Comparison of ENCODE assay signal across 8 cellular contexts in the genomic region with DNA sequence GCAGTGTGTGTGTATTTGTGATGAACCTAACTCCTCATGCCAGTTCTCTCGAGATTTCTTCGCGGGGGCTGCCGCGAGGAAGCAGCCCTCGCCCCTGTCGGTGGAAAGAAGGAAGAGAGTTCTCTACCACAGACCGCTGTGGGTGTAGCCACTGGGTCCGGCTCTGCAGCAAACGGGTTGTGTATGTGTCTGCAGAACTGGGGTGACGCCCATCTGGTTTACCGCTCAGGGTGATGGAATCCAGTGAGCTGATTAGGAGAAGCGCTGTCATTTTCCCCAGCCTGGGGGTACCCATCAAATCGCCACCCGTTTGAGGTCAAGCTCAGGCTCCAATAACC. TPM values are rescaled to one million over a fixed set of nuclear protein-coding genes. Genes with fewer than 3 reads are reported as not detected.
DNase-seq lines count a peak whose midpoint lies in the region; ATAC-seq and TF ChIP-seq lines count a peak whose summit lies in the region.

No MANE protein-coding gene starts in this region.

- H4K20me1 ChIP-seq in SU-DHL-6 (ENCODE audit: low read depth, low read length) (no peaks in the 10 kb centered on the region), mammary epithelial cell (ENCODE audit: insufficient read depth, low read length) (no peaks in the 10 kb centered on the region), PC-9 (ENCODE audit: insufficient read depth) (no peaks in the 10 kb centered on the region)

- 18% methylated on average over 10 of the region's 15 CpGs for WGBS in mammary epithelial cell (ENCODE audit: low coverage, missing lambda C conversion rate)

- H3K4me3 ChIP-seq in SU-DHL-6 (ENCODE audit: insufficient read depth, low read length, poor library complexity, severe bottlenecking) (peak overlapping the region; percentile 32), mammary epithelial cell (replicated peaks in 1 of 3; ENCODE audit: insufficient read depth in 1 of 3, low read depth in 2 of 3, low read length in 3 of 3) (peak overlapping the region in 2 of 3 experiments; percentile 33 to 45), mucosa of rectum (ENCODE audit: low read length in 2 of 2) (peak overlapping the region; percentile 56 to 67), PC-9 (no peak overlapping the region)

- in situ Hi-C loops in mammary epithelial cell (cut with MboI; ENCODE audit: low sequenced_read_pairs in 2 of 2): loop anchor here in 1 of 2 donors (5.0 kb wide), 1 partner anchor 38 kb away; no protein-coding TSS in a partner anchor

- ATAC-seq in GM21381 (IDR thresholded peaks at IDR 0.05; ENCODE audit: unreplicated experiment): no peak

- H3K27ac ChIP-seq in SU-DHL-6 (ENCODE audit: low read depth, low read length) (no peak overlapping the region), mammary epithelial cell (ENCODE audit: insufficient read depth, low read depth, low read length) (no peak overlapping the region), mucosa of rectum (ENCODE audit: low read depth in 2 of 2, low read length in 2 of 2) (peak overlapping the region in 1 of 2 donors; percentile 56), PC-9 (no peak overlapping the region)

- H3K4me1 ChIP-seq in mammary epithelial cell (ENCODE audit: insufficient read depth, low read length): peaks cover 36% of the 10 kb centered on the region
- peaks cover 38 to 43% of the 10 kb centered on the region in 2 donors for H3K4me1 ChIP-seq in mucosa of rectum (ENCODE audit: control insufficient read depth in 2 of 2, insufficient read depth in 2 of 2, low read length in 2 of 2)
- H3K4me1 ChIP-seq in PC-9 (replicated peaks; ENCODE audit: insufficient read depth): peaks cover 12% of the 10 kb centered on the region

- H2AFZ ChIP-seq in SU-DHL-6 (ENCODE audit: low read depth, low read length, severe bottlenecking): no peak overlapping the region
- peak overlapping the region; percentile 64 for H2AFZ ChIP-seq in mammary epithelial cell (ENCODE audit: low read depth, low read length)
- H2AFZ ChIP-seq in PC-9: no peak overlapping the region

- no peaks in the 10 kb centered on the region for H3K27me3 ChIP-seq in SU-DHL-6 (ENCODE audit: low read length)
- H3K27me3 ChIP-seq in mammary epithelial cell (ENCODE audit: insufficient read depth, low read length): no peaks in the 10 kb centered on the region
- H3K27me3 ChIP-seq in mucosa of rectum (ENCODE audit: control insufficient read depth in 2 of 2, insufficient read depth in 2 of 2, low read length in 2 of 2): peaks cover 14 to 21% of the 10 kb centered on the region in 2 donors
- no peaks in the 10 kb centered on the region for H3K27me3 ChIP-seq in PC-9 (ENCODE audit: insufficient read depth, low read depth)

- no peaks in the 10 kb centered on the region for H3K9me2 ChIP-seq in SU-DHL-6 (replicated peaks; ENCODE audit: insufficient read depth, low read length)
- no peaks in the 10 kb centered on the region for H3K9me2 ChIP-seq in PC-9 (ENCODE audit: insufficient read depth)

- CTCF ChIA-PET in mammary epithelial cell (lab: Charles Lee; ENCODE audit: low non-redundant PET) (no interaction called here), PC-9 (lab: Charles Lee) (no interaction called here)

- dilution Hi-C loops in mammary epithelial cell (cut with HindIII; ENCODE audit: low sequenced_read_pairs): no loop called here

- BruUV-seq in mammary epithelial cell (replicated peaks; lab: Mats Ljungman, UMichigan) (no TSS peak), PC-9 (replicated peaks; lab: Mats Ljungman, UMichigan) (no TSS peak)

- H3K36me3 ChIP-seq in SU-DHL-6 (ENCODE audit: low read length) (no peaks in the 10 kb centered on the region), mammary epithelial cell (ENCODE audit: insufficient read depth, low read length) (no peaks in the 10 kb centered on the region), mucosa of rectum (ENCODE audit: control insufficient read depth in 2 of 2, insufficient read depth in 2 of 2, low read length in 2 of 2) (no peaks in the 10 kb centered on the region), PC-9 (ENCODE audit: low read depth) (no peaks in the 10 kb centered on the region)

- intact Hi-C loops in mammary epithelial cell (cut with micrococcal nuclease): no loop called here
- intact Hi-C loops in PC-9 (cut with micrococcal nuclease; ENCODE audit: unreplicated experiment): no loop called here

- POLR2A ChIA-PET in PC-9 (lab: Charles Lee; ENCODE audit: unreplicated experiment): no interaction called here

- H3K9ac ChIP-seq in SU-DHL-6 (ENCODE audit: low read length) (no peak overlapping the region; the same call in 1 of the 2 replicates), mammary epithelial cell (ENCODE audit: insufficient read depth, low read length) (no peak overlapping the region), mucosa of rectum (ENCODE audit: low read depth in 1 of 2, low read length in 2 of 2) (no peak overlapping the region)

- DNase-seq in mammary epithelial cell: no peak
- DNase-seq in PC-9: no peak
- DNase-seq in GOT3 (lab: John Stamatoyannopoulos, UW): no peak
- no peak for DNase-seq in HPDE6-E6E7 (ENCODE audit: extremely low spot score)

- H3K79me2 ChIP-seq in SU-DHL-6 (ENCODE audit: insufficient read depth, low read length) (no peaks in the 10 kb centered on the region), mammary epithelial cell (ENCODE audit: insufficient read depth, low read length) (no peaks in the 10 kb centered on the region), PC-9 (ENCODE audit: low read depth) (no peaks in the 10 kb centered on the region)

- H3K4me2 ChIP-seq in SU-DHL-6 (ENCODE audit: low read depth, low read length, poor library complexity, severe bottlenecking): peak overlapping the region; percentile 59
- peak overlapping the region; percentile 93 for H3K4me2 ChIP-seq in mammary epithelial cell (ENCODE audit: insufficient read depth, low read depth, low read length)
- H3K4me2 ChIP-seq in PC-9: no peak overlapping the region

- 0 out of 3 replicates have a peak, but pooled peaks have one; percentile 2 for TF ChIP-seq CTCF in GM12872 (IDR thresholded peaks at IDR 0.05; ENCODE audit: insufficient read depth, low read depth, low read length)
- TF ChIP-seq CTCF in SU-DHL-6 (IDR thresholded peaks at IDR 0.05; ENCODE audit: insufficient read depth, low read length, poor library complexity, severe bottlenecking): no peak
- peak in 1 of 2 donors; percentile 4 for TF ChIP-seq CTCF in mammary epithelial cell (conservative IDR thresholded peaks at IDR 0.05 in 1 of 2, IDR thresholded peaks at IDR 0.05 in 1 of 2; ENCODE audit: extremely low read depth in 1 of 2, insufficient read depth in 1 of 2, low read depth in 1 of 2, low read length in 2 of 2)
- TF ChIP-seq CTCF in PC-9 (conservative IDR thresholded peaks at IDR 0.05): no peak

- no peaks in the 10 kb centered on the region for H3K9me3 ChIP-seq in SU-DHL-6 (ENCODE audit: insufficient read depth, low read length)
- no peaks in the 10 kb centered on the region for H3K9me3 ChIP-seq in mammary epithelial cell (replicated peaks; ENCODE audit: insufficient read depth, low read length)
- no peaks in the 10 kb centered on the region for H3K9me3 ChIP-seq in mucosa of rectum (ENCODE audit: control insufficient read depth in 2 of 2, low read length in 2 of 2)
- no peaks in the 10 kb centered on the region for H3K9me3 ChIP-seq in PC-9 (ENCODE audit: insufficient read depth, low read depth)

- H3F3A ChIP-seq in SU-DHL-6 (ENCODE audit: insufficient read depth): no peaks in the 10 kb centered on the region
- H3F3A ChIP-seq in PC-9 (ENCODE audit: insufficient read depth, low read depth): no peaks in the 10 kb centered on the region; the same call in 1 of the 2 replicates

RNA-seq across cellular contexts. Expression of a gene that starts 7.7 kb away (rescaled TPM):
- total RNA-seq in mammary epithelial cell (1 to 10 TPM; 6.3 to 9.8 TPM), PC-9 (2021) (35.0 and 52.1 TPM in 2 replicates)
- 4.0 TPM for polyA plus RNA-seq in mammary epithelial cell
- 8.9 TPM for polyA minus RNA-seq in mammary epithelial cell

RNA-seq across cellular contexts. Expression of a gene that starts 22.1 kb away (rescaled TPM):
- total RNA-seq in mammary epithelial cell (10 to 100 TPM; 10.0 to 18.6 TPM), PC-9 (2021) (28.4 and 43.2 TPM in 2 replicates)
- polyA plus RNA-seq in mammary epithelial cell: 8.5 TPM
- polyA minus RNA-seq in mammary epithelial cell: 11.4 TPM

RNA-seq across cellular contexts. Expression of a gene that starts 25.6 kb away (rescaled TPM):
- total RNA-seq in mammary epithelial cell: 10 to 100 TPM; 41.8 to 83.4 TPM
- 52.2 TPM for polyA plus RNA-seq in mammary epithelial cell
- polyA minus RNA-seq in mammary epithelial cell: 112 TPM
- 84.8 and 100 TPM in 2 replicates for total RNA-seq in PC-9 (2021)

RNA-seq across cellular contexts. Expression of a gene that starts 46.5 kb away (rescaled TPM):
- 10 to 100 TPM; 26.5 to 31.8 TPM for total RNA-seq in mammary epithelial cell
- 19.5 TPM for polyA plus RNA-seq in mammary epithelial cell
- 2.7 TPM for polyA minus RNA-seq in mammary epithelial cell
- total RNA-seq in PC-9 (2021): 46.9 and 68.8 TPM in 2 replicates

RNA-seq across cellular contexts. Expression of a gene that starts 48.2 kb away (rescaled TPM):
- 1 to 10 TPM; 4.5 to 7.7 TPM for total RNA-seq in mammary epithelial cell
- 5.8 TPM for polyA plus RNA-seq in mammary epithelial cell
- 11.5 TPM for polyA minus RNA-seq in mammary epithelial cell
- total RNA-seq in PC-9 (2021): 12.9 and 14.8 TPM in 2 replicates
